Comparison of ENCODE assay signal across 1 cellular context in genomic region chr20:3813758-3814581, GRCh38.
TF ChIP-seq lines count a peak whose summit lies in the region.

No MANE protein-coding gene starts in this region.

TF ChIP-seq in HEK293, 187 proteins besides CTCF, POLR2A, EP300 and RAD21 (continued from another document and continues in another):
- TF ChIP-seq PRDM2 (tag by site-specific recombination; IDR thresholded peaks at IDR 0.05; ENCODE audit: borderline replicate concordance) (no peak), SP7 (tag by site-specific recombination; IDR thresholded peaks at IDR 0.05) (no peak), MZF1 (tag by site-specific recombination; IDR thresholded peaks at IDR 0.05; ENCODE audit: borderline replicate concordance) (peak; percentile 47; the same call in 1 of the 2 replicates), KLF16 (tag by site-specific recombination; IDR thresholded peaks at IDR 0.05) (no peak), ZEB2 (tag by site-specific recombination; IDR thresholded peaks at IDR 0.05) (no peak), ZNF19 (tag by site-specific recombination; IDR thresholded peaks at IDR 0.05; ENCODE audit: low read depth) (peak; percentile 67; the same call in 1 of the 2 replicates), ZNF692 (tag by site-specific recombination; IDR thresholded peaks at IDR 0.05) (no peak), ZNF621 (tag by site-specific recombination; IDR thresholded peaks at IDR 0.05) (no peak), REPIN1 (tag by site-specific recombination; IDR thresholded peaks at IDR 0.05; ENCODE audit: low read depth) (no peak), ZNF792 (tag by site-specific recombination; IDR thresholded peaks at IDR 0.05) (no peak), SCRT2 (tag by site-specific recombination; IDR thresholded peaks at IDR 0.05) (no peak), ZBTB49 (tag by site-specific recombination; IDR thresholded peaks at IDR 0.05; ENCODE audit: low read depth) (no peak), ZBTB21 (tag by site-specific recombination; IDR thresholded peaks at IDR 0.05) (peak; percentile 53; the same call in 1 of the 2 replicates), HOXC10 (CRISPR knock-in tag; IDR thresholded peaks at IDR 0.05) (no peak), ZNF10 (tag by site-specific recombination; IDR thresholded peaks at IDR 0.05) (no peak), ZNF350 (tag by site-specific recombination; IDR thresholded peaks at IDR 0.05) (no peak), ZNF664 (tag by site-specific recombination; IDR thresholded peaks at IDR 0.05) (peak; percentile 91), ZNF558 (tag by site-specific recombination; IDR thresholded peaks at IDR 0.05) (peak; percentile 87), ZNF501 (tag by site-specific recombination; IDR thresholded peaks at IDR 0.05) (0 out of 2 replicates have a peak, but pooled peaks have one; percentile 53), ZNF223 (tag by site-specific recombination; IDR thresholded peaks at IDR 0.05) (0 out of 2 replicates have a peak, but pooled peaks have one; percentile 62), INSM2 (tag by site-specific recombination; IDR thresholded peaks at IDR 0.05) (no peak), ZNF341 (tag by site-specific recombination; IDR thresholded peaks at IDR 0.05; ENCODE audit: low read depth) (peak; percentile 52; the same call in 1 of the 2 replicates), ZNF544 (tag by site-specific recombination; IDR thresholded peaks at IDR 0.05) (no peak), ZNF366 (tag by site-specific recombination; conservative IDR thresholded peaks at IDR 0.05) (0 out of 2 replicates have a peak, but pooled peaks have one; percentile 19), ZNF549 (tag by site-specific recombination; IDR thresholded peaks at IDR 0.05) (no peak), ZNF214 (tag by site-specific recombination; IDR thresholded peaks at IDR 0.05; ENCODE audit: borderline replicate concordance) (no peak), KLF7 (tag by site-specific recombination; IDR thresholded peaks at IDR 0.05; ENCODE audit: borderline replicate concordance) (peak; percentile 52; the same call in 1 of the 2 replicates), ZNF629 (tag by site-specific recombination; IDR thresholded peaks at IDR 0.05) (peak; percentile 64), ZNF518A (tag by site-specific recombination; conservative IDR thresholded peaks at IDR 0.05; ENCODE audit: low read depth) (peak; percentile 96), ZSCAN23 (tag by site-specific recombination; IDR thresholded peaks at IDR 0.05) (no peak), ZNF433 (tag by site-specific recombination; IDR thresholded peaks at IDR 0.05; ENCODE audit: low read depth) (peak; percentile 94), TCF7L2 (IDR thresholded peaks at IDR 0.05; ENCODE audit: borderline replicate concordance, low read depth, low read length) (no peak), ZBTB44 (tag by site-specific recombination; IDR thresholded peaks at IDR 0.05) (no peak), PRDM10 (tag by site-specific recombination; IDR thresholded peaks at IDR 0.05) (no peak), YY1 (tag by site-specific recombination; IDR thresholded peaks at IDR 0.05) (no peak), ZNF274 (IDR thresholded peaks at IDR 0.05; ENCODE audit: low read length) (no peak), ZNF274 (tag by site-specific recombination; IDR thresholded peaks at IDR 0.05; ENCODE audit: borderline replicate concordance) (no peak), ZNF423 (tag by site-specific recombination; IDR thresholded peaks at IDR 0.05) (no peak), ZNF16 (tag by site-specific recombination; IDR thresholded peaks at IDR 0.05; ENCODE audit: low read depth) (no peak)
